28 cellular contexts compared by ENCODE assay signal in the genomic region with DNA sequence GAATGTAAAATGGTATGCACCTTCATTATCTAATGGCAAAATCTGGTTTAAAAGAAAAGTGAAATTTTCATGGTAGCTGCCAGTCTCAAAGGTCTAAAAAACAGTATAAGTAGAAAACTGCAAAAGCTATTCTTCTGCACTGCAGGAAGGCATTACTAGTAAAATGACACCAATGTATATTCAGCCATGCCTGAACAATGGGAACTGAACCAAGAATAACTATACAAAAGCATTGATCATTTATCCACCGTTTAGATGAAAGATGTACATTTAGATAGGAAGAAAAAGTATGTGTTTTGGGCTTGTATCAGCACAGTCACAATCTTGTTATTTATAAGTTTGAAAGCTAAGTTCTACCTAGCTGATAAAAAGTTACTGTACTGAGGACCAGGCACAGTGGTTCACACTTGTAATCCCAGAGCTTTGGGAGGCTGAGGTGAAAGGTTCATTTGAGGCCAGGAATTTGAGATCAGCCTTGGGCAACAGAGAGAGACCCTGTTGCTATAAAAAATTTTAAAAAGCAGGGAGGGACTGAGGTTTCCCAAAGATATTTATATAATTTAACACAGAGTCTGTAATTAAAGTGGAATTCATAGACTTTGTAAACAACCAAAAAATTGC.
DNase-seq lines count a peak whose midpoint lies in the region; ATAC-seq and TF ChIP-seq lines count a peak whose summit lies in the region.
"Had no signal": no experiment of that assay in that cellular context is flagged by ENCODE, and none has a peak within 500 bp of the region (broad histone marks: within the 10 kb centered on the region; RNA-seq: fewer than 3 reads in every experiment).

No MANE protein-coding gene starts in this region.

- TF ChIP-seq EP300 in Ishikawa (IDR thresholded peaks at IDR 0.05; ENCODE audit: borderline replicate concordance) = peak; percentile 79; the same call in 1 of the 2 replicates

- H3K9me3 Mint-ChIP-seq in GM23338 = no peaks in the 10 kb centered on the region
- peaks cover 5% of the 10 kb centered on the region for H3K9me3 Mint-ChIP-seq in central memory CD8-positive, alpha-beta T cell
- H3K9me3 Mint-ChIP-seq in nephron = no peaks in the 10 kb centered on the region
- H3K9me3 Mint-ChIP-seq: activated CD8-positive, alpha-beta T cell treated with anti-CD3 and anti-CD28 coated beads for 36 hours; natural killer cell treated with Interleukin-12 subunit alpha and Interleukin-12 subunit beta and Interleukin-15 and Interleukin-18, amount 100 ng/mL, for 72 hours had no signal

- H3K36me3 Mint-ChIP-seq in GM23338 (ENCODE audit: low read depth) (peaks cover 8% of the 10 kb centered on the region; the same call in 2 of the 3 replicates), nephron (ENCODE audit: low read depth) (peaks cover 52% of the 10 kb centered on the region)
- peaks cover 16% of the 10 kb centered on the region for H3K36me3 Mint-ChIP-seq in central memory CD8-positive, alpha-beta T cell (ENCODE audit: insufficient read depth)

- H3K79me2 ChIP-seq in GM23338 (replicated peaks; ENCODE audit: insufficient read depth) = no peaks in the 10 kb centered on the region
- H3K79me2 ChIP-seq: parathyroid adenoma had no signal

- TF ChIP-seq RAD21 in Ishikawa (IDR thresholded peaks at IDR 0.05; ENCODE audit: low read depth) = no peak

- ATAC-seq in GM23338 (peak; percentile 58), HG03135 (IDR thresholded peaks at IDR 0.05; ENCODE audit: unreplicated experiment) (no peak)
- ATAC-seq in central memory CD8-positive, alpha-beta T cell (replicated peaks; ENCODE audit: extremely low read depth, poor library complexity, severe bottlenecking) = no peak
- ATAC-seq: activated CD8-positive, alpha-beta T cell treated with anti-CD3 and anti-CD28 coated beads for 36 hours; heart right ventricle; left colon; natural killer cell treated with Interleukin-12 subunit alpha and Interleukin-12 subunit beta and Interleukin-15 and Interleukin-18, amount 100 ng/mL, for 72 hours; Panc1; right cardiac atrium; stimulated activated memory B cell treated with anti-CD40 and anti-IgM and Interleukin-4, amounts not matched to agents 10 μg/mL and 1 μg/mL and 100 μg/mL, for 72 hours had no signal

- H3K36me3 ChIP-seq in GM23338 (ENCODE audit: insufficient read depth) (no peaks in the 10 kb centered on the region), left ventricle myocardium inferior (peaks cover 43% of the 10 kb centered on the region)
- H3K36me3 ChIP-seq: SJSA1 had no signal

- H3K9me3 ChIP-seq in left ventricle myocardium inferior (replicated peaks) = peaks cover 7% of the 10 kb centered on the region
- H3K9me3 ChIP-seq: SJSA1, suprapubic skin had no signal

- peak overlapping the region; percentile 21; the same call in 1 of the 2 replicates for H3K27ac ChIP-seq in GM23338 (ENCODE audit: low read depth)
- no peak overlapping the region for H3K27ac ChIP-seq in left ventricle myocardium inferior (replicated peaks)
- H3K27ac ChIP-seq: C4-2B, heart right ventricle, KMS-11, parathyroid adenoma, SJSA1, spleen, suprapubic skin had no signal

- TF ChIP-seq CTCF in GM23338 (conservative IDR thresholded peaks at IDR 0.05; ENCODE audit: low read depth in 2 of 2) = no peak
- TF ChIP-seq CTCF in nephron (IDR thresholded peaks at IDR 0.05; ENCODE audit: unreplicated experiment in 3 of 3) = no peak
- no peak for TF ChIP-seq CTCF in left ventricle myocardium inferior (IDR thresholded peaks at IDR 0.05; ENCODE audit: borderline replicate concordance)

- no peaks in the 10 kb centered on the region for H3K27me3 ChIP-seq in GM23338 (ENCODE audit: insufficient read depth)
- H3K27me3 ChIP-seq in left ventricle myocardium inferior (ENCODE audit: low read depth) = no peaks in the 10 kb centered on the region
- H3K27me3 ChIP-seq: heart right ventricle, SJSA1, spleen, suprapubic skin had no signal

- no peak overlapping the region for H2AFZ ChIP-seq in GM23338
- H2AFZ ChIP-seq: parathyroid adenoma had no signal

- H3K4me1 ChIP-seq in GM23338 (ENCODE audit: insufficient read depth) (peaks cover 19% of the 10 kb centered on the region), left ventricle myocardium inferior (peaks cover 21% of the 10 kb centered on the region)
- H3K4me1 ChIP-seq: parathyroid adenoma, SJSA1, suprapubic skin had no signal

- intact Hi-C loops in left ventricle myocardium inferior (cut with micrococcal nuclease) = no loop called here

- no peaks in the 10 kb centered on the region for H3K27me3 Mint-ChIP-seq in GM23338 (ENCODE audit: insufficient read depth, low read depth, poor library complexity)
- H3K27me3 Mint-ChIP-seq in central memory CD8-positive, alpha-beta T cell = no peaks in the 10 kb centered on the region
- H3K27me3 Mint-ChIP-seq in nephron (ENCODE audit: low read depth) = no peaks in the 10 kb centered on the region
- H3K27me3 Mint-ChIP-seq: activated CD8-positive, alpha-beta T cell treated with anti-CD3 and anti-CD28 coated beads for 36 hours; natural killer cell treated with Interleukin-12 subunit alpha and Interleukin-12 subunit beta and Interleukin-15 and Interleukin-18, amount 100 ng/mL, for 72 hours; stimulated activated memory B cell treated with anti-CD40 and anti-IgM and Interleukin-4, amounts not matched to agents 10 μg/mL and 1 μg/mL and 100 μg/mL, for 72 hours had no signal

- no peak overlapping the region for H3K4me3 Mint-ChIP-seq in GM23338
- H3K4me3 Mint-ChIP-seq in central memory CD8-positive, alpha-beta T cell = no peak overlapping the region
- no peak overlapping the region for H3K4me3 Mint-ChIP-seq in nephron
- H3K4me3 Mint-ChIP-seq: activated CD8-positive, alpha-beta T cell treated with anti-CD3 and anti-CD28 coated beads for 36 hours; natural killer cell treated with Interleukin-12 subunit alpha and Interleukin-12 subunit beta and Interleukin-15 and Interleukin-18, amount 100 ng/mL, for 72 hours; stimulated activated memory B cell treated with anti-CD40 and anti-IgM and Interleukin-4, amounts not matched to agents 10 μg/mL and 1 μg/mL and 100 μg/mL, for 72 hours had no signal

- H3K9me2 ChIP-seq in GM23338 (ENCODE audit: insufficient read depth) = no peaks in the 10 kb centered on the region

- H3K27ac Mint-ChIP-seq in GM23338 (0 out of 2 replicates have a peak overlapping the region, but pooled peaks have one; percentile 79), nephron (peak overlapping the region; percentile 44 to 63 (median 51))
- peak overlapping the region; percentile 16 for H3K27ac Mint-ChIP-seq in central memory CD8-positive, alpha-beta T cell (ENCODE audit: low read depth)
- H3K27ac Mint-ChIP-seq: activated CD8-positive, alpha-beta T cell treated with anti-CD3 and anti-CD28 coated beads for 36 hours; natural killer cell treated with Interleukin-12 subunit alpha and Interleukin-12 subunit beta and Interleukin-15 and Interleukin-18, amount 100 ng/mL, for 72 hours; stimulated activated memory B cell treated with anti-CD40 and anti-IgM and Interleukin-4, amounts not matched to agents 10 μg/mL and 1 μg/mL and 100 μg/mL, for 72 hours had no signal

- H3K4me3 ChIP-seq in GM23338 = no peak overlapping the region
- H3K4me3 ChIP-seq in left ventricle myocardium inferior = no peak overlapping the region
- H3K4me3 ChIP-seq: heart right ventricle, SJSA1, spleen, suprapubic skin had no signal

- no peaks in the 10 kb centered on the region for H3F3A ChIP-seq in GM23338 (replicated peaks; ENCODE audit: low read depth)

- no peaks in the 10 kb centered on the region; the same call in 1 of the 2 replicates for H4K20me1 ChIP-seq in GM23338 (replicated peaks; ENCODE audit: insufficient read depth)

- H3K4me1 Mint-ChIP-seq in GM23338 = peaks cover 21% of the 10 kb centered on the region
- no peaks in the 10 kb centered on the region for H3K4me1 Mint-ChIP-seq in central memory CD8-positive, alpha-beta T cell
- peaks cover 8% of the 10 kb centered on the region for H3K4me1 Mint-ChIP-seq in nephron
- H3K4me1 Mint-ChIP-seq: stimulated activated memory B cell treated with anti-CD40 and anti-IgM and Interleukin-4, amounts not matched to agents 10 μg/mL and 1 μg/mL and 100 μg/mL, for 72 hours had no signal

- DNase-seq in GM23338 (ENCODE audit: low spot score) (no peak), NCI-H1930 (lab: John Stamatoyannopoulos, UW) (no peak), left ventricle myocardium inferior (no peak)
- no peak for DNase-seq in central memory CD8-positive, alpha-beta T cell (ENCODE audit: low spot score in 2 of 2)
- DNase-seq: activated CD4-positive, CD25-positive, alpha-beta regulatory T cell treated with anti-CD3 and anti-CD28 coated beads, Interleukin-2, amount 50 U/mL, for 72 hours; activated CD8-positive, alpha-beta T cell treated with anti-CD3 and anti-CD28 coated beads for 36 hours; activated effector memory CD4-positive, alpha-beta T cell treated with Interleukin-2 at 50 U/mL for 16 hours; erythroblast; foreskin fibroblast; heart right ventricle; left colon; NCI-H1694; NK-92 treated with Interleukin-12 subunit alpha and Interleukin-12 subunit beta, amount 100 ng/mL, for 24 hours; right cardiac atrium; spleen; stimulated activated CD4-positive, alpha-beta T cell treated with anti-CD3 and anti-CD28 coated beads, Interleukin-4, amount 100 ng/mL, for 1 hour; T-helper 1 cell had no signal

- H3K4me2 ChIP-seq in GM23338 = no peak overlapping the region
- H3K4me2 ChIP-seq: KMS-11 had no signal

TF ChIP-seq in Ishikawa, 13 proteins besides CTCF, POLR2A, EP300 and RAD21 (continues in another document):
- TF ChIP-seq FOXM1 (IDR thresholded peaks at IDR 0.05; ENCODE audit: borderline replicate concordance, low read depth) (peak; percentile 75), CEBPB (IDR thresholded peaks at IDR 0.05) (peak; percentile 58), TCF12 (IDR thresholded peaks at IDR 0.05; ENCODE audit: low read depth) (peak; percentile 61; the same call in 1 of the 2 replicates), YY1 (IDR thresholded peaks at IDR 0.05; ENCODE audit: low read depth) (peak; percentile 28; the same call in 1 of the 2 replicates), USF1 (IDR thresholded peaks at IDR 0.05) (no peak)

Comparison
In these comparisons a context has a peak if more than half of its experiments do, and no peak if none do; other contexts are left out.
1. H3K27ac Mint-ChIP-seq: peak in every context shown above with its lines; median percentile 79 in GM23338; 51 in nephron; 16 in central memory CD8-positive, alpha-beta T cell.